ENCODE assay signal across 19 cellular contexts in genomic region chr12:131922772-131923171, GRCh38. TPM values are rescaled to one million over a fixed set of nuclear protein-coding genes. Genes with fewer than 3 reads are reported as not detected.
DNase-seq lines count a peak whose midpoint lies in the region; ATAC-seq and TF ChIP-seq lines count a peak whose summit lies in the region.
"Had no signal": no experiment of that assay in that cellular context is flagged by ENCODE, and none has a peak within 500 bp of the region (broad histone marks: within the 10 kb centered on the region; RNA-seq: fewer than 3 reads in every experiment).

No MANE protein-coding gene starts in this region.

- H3K4me1 ChIP-seq in right cardiac atrium (ENCODE audit: control insufficient read depth, insufficient read depth, low read length): no peaks in the 10 kb centered on the region
- peaks cover 23% of the 10 kb centered on the region for H3K4me1 ChIP-seq in OCI-LY3 (ENCODE audit: low read length)

- no peaks in the 10 kb centered on the region for H3K27me3 ChIP-seq in right cardiac atrium (ENCODE audit: control insufficient read depth, insufficient read depth)
- no peaks in the 10 kb centered on the region for H3K27me3 ChIP-seq in OCI-LY3 (ENCODE audit: low read depth, low read length)

- no peaks in the 10 kb centered on the region for H3K9me3 Mint-ChIP-seq in memory B cell
- H3K9me3 Mint-ChIP-seq: CD8-positive, alpha-beta T cell had no signal

- ATAC-seq in right cardiac atrium (no peak), left cardiac atrium (no peak), memory B cell (ENCODE audit: low read depth) (no peak), GM21447 (IDR thresholded peaks at IDR 0.05; ENCODE audit: unreplicated experiment) (no peak)
- ATAC-seq: CD8-positive, alpha-beta T cell; HepG2 had no signal

- no peak overlapping the region for H2AFZ ChIP-seq in OCI-LY3 (ENCODE audit: low read depth, low read length)

- 90% methylated on average over 13 of the region's 13 CpGs for WGBS in right cardiac atrium

- H3K27ac Mint-ChIP-seq in memory B cell: peak overlapping the region; percentile 92
- H3K27ac Mint-ChIP-seq: CD8-positive, alpha-beta T cell had no signal

- H3K4me3 Mint-ChIP-seq in memory B cell: peak overlapping the region; percentile 44
- H3K4me3 Mint-ChIP-seq: CD8-positive, alpha-beta T cell had no signal

- H3K4me1 Mint-ChIP-seq in memory B cell: peaks cover 20% of the 10 kb centered on the region

- DNase-seq in right cardiac atrium (peak in 2 of 3 donors; percentile 42 to 60), left cardiac atrium (no peak), memory B cell (ENCODE audit: low spot score in 2 of 2) (no peak), medulla oblongata (ENCODE audit: extremely low spot score) (no peak), NCI-H345 (lab: John Stamatoyannopoulos, UW) (no peak)
- no peak for DNase-seq in stimulated activated naive CD4-positive, alpha-beta T cell treated with Interleukin-2 at 50 U/mL for 16 hours (lab: John Stamatoyannopoulos, UW)
- DNase-seq: AML-193, DND-41, GF-D8, HCEC 1CT, MV-4-11, NCI-H1417 treated with DMSO at 0.1 percent for 48 hours, NCI-H2029 treated with DMSO at 0.1 percent for 48 hours, NCI-H524 treated with DMSO at 0.1 percent for 48 hours had no signal

- peaks cover 15% of the 10 kb centered on the region for H3K36me3 ChIP-seq in OCI-LY3 (replicated peaks; ENCODE audit: low read depth, low read length)

- H3K9ac ChIP-seq in OCI-LY3 (ENCODE audit: low read length): no peak overlapping the region

- TF ChIP-seq CTCF in OCI-LY3 (IDR thresholded peaks at IDR 0.05; ENCODE audit: low read depth, low read length): no peak

- no peaks in the 10 kb centered on the region for H3K36me3 Mint-ChIP-seq in memory B cell

- H3K4me3 ChIP-seq in right cardiac atrium (ENCODE audit: low read length) (no peak overlapping the region), OCI-LY3 (ENCODE audit: low read length) (no peak overlapping the region)
- H3K4me3 ChIP-seq: SK-N-MC had no signal

- H3K27me3 Mint-ChIP-seq in memory B cell: no peaks in the 10 kb centered on the region

- H3K4me2 ChIP-seq in OCI-LY3 (ENCODE audit: low read length): peak overlapping the region; percentile 58; the same call in 1 of the 2 replicates

- intact Hi-C loops in right cardiac atrium (cut with DNase I): no loop called here
- intact Hi-C loops in left cardiac atrium (cut with DNase I): no loop called here

- H3K79me2 ChIP-seq in OCI-LY3 (ENCODE audit: low read length): no peaks in the 10 kb centered on the region

- peaks cover 15% of the 10 kb centered on the region for H4K20me1 ChIP-seq in OCI-LY3 (ENCODE audit: insufficient read depth, low read length)

- H3K27ac ChIP-seq in right cardiac atrium (ENCODE audit: low read length) (no peak overlapping the region), OCI-LY3 (ENCODE audit: low read length) (no peak overlapping the region; the same call in 1 of the 2 replicates)
- H3K27ac ChIP-seq: SK-N-MC had no signal

- H3K9me3 ChIP-seq in right cardiac atrium (ENCODE audit: control insufficient read depth, low read length): no peaks in the 10 kb centered on the region
- no peaks in the 10 kb centered on the region for H3K9me3 ChIP-seq in OCI-LY3 (ENCODE audit: insufficient read depth, low read length)

RNA-seq across cellular contexts. Expression of gene PUS1, which starts 6.3 kb away (rescaled TPM):
- total RNA-seq in right cardiac atrium (10 to 100 TPM in 1 of 4 donors, 1 to 10 TPM in 3; 7.2 to 13.7 (median 7.9) TPM), left cardiac atrium (10 to 100 TPM in 1 of 2 donors, 1 to 10 TPM in 1; 7.7 to 19.2 TPM)
- polyA plus RNA-seq in right cardiac atrium: 7.2 TPM

RNA-seq across cellular contexts. Expression of gene EP400, which starts 27.0 kb away (rescaled TPM):
- total RNA-seq in right cardiac atrium (10 to 100 TPM; 15.5 to 21.6 (median 18.1) TPM), left cardiac atrium (10 to 100 TPM; 15.7 to 21.1 TPM)
- polyA plus RNA-seq in right cardiac atrium: 10.1 TPM

RNA-seq across cellular contexts. Expression of gene ULK1, which starts 28.4 kb away (rescaled TPM):
- 10 to 100 TPM; 33.4 to 51.3 (median 48.0) TPM for total RNA-seq in right cardiac atrium
- polyA plus RNA-seq in right cardiac atrium: 29.4 TPM
- 10 to 100 TPM; 27.6 to 34.5 TPM for total RNA-seq in left cardiac atrium

Comparison
In these comparisons a context has a peak if more than half of its experiments do, and no peak if none do; other contexts are left out.
1. DNase-seq: peak in right cardiac atrium (2 of 3); none in left cardiac atrium (single experiment), memory B cell (0 of 2), medulla oblongata (single experiment), stimulated activated naive CD4-positive, alpha-beta T cell treated with Interleukin-2 at 50 U/mL for 16 hours (single experiment) and NCI-H345 (single experiment).